Comparison of ENCODE assay signal across 1 cellular context in genomic region chr2:113390133-113390849, GRCh38.
TF ChIP-seq lines count a peak whose summit lies in the region.

No MANE protein-coding gene starts in this region.

TF ChIP-seq in GM12878, 131 proteins besides CTCF, POLR2A, EP300 and RAD21 (continued from another document and continues in another):
- TF ChIP-seq SUPT20H (IDR thresholded peaks at IDR 0.05; ENCODE audit: borderline replicate concordance, control insufficient read depth, low read depth, low read length) (no peak), HDAC2 (IDR thresholded peaks at IDR 0.05) (no peak), SMC3 (IDR thresholded peaks at IDR 0.05; ENCODE audit: borderline replicate concordance, low read length) (peak; percentile 83), NFXL1 (IDR thresholded peaks at IDR 0.05; ENCODE audit: borderline replicate concordance) (no peak), ZNF24 (IDR thresholded peaks at IDR 0.05) (peak; percentile 67; the same call in 1 of the 2 replicates), CHD4 (IDR thresholded peaks at IDR 0.05) (no peak), ATF3 (IDR thresholded peaks at IDR 0.05; ENCODE audit: borderline replicate concordance, extremely low read depth, low read depth, low read length) (peak; percentile 41; the same call in 1 of the 2 replicates), ZBTB40 (IDR thresholded peaks at IDR 0.05; ENCODE audit: borderline replicate concordance) (0 out of 2 replicates have a peak, but pooled peaks have one; percentile 18), BRCA1 (IDR thresholded peaks at IDR 0.05; ENCODE audit: low read depth, low read length) (no peak), WRNIP1 (IDR thresholded peaks at IDR 0.05; ENCODE audit: borderline replicate concordance, low read depth, low read length) (no peak), SMAD1 (IDR thresholded peaks at IDR 0.05; ENCODE audit: low read depth, partially characterized antibody) (no peak), IRF5 (IDR thresholded peaks at IDR 0.05; ENCODE audit: borderline replicate concordance) (no peak), DPF2 (IDR thresholded peaks at IDR 0.05) (no peak), IRF3 (IDR thresholded peaks at IDR 0.05) (no peak), CEBPZ (IDR thresholded peaks at IDR 0.05; ENCODE audit: low read depth, low read length) (no peak), HDGF (IDR thresholded peaks at IDR 0.05) (no peak), KAT2A (conservative IDR thresholded peaks at IDR 0.05; ENCODE audit: control insufficient read depth, low read depth, low read length) (no peak), MEF2B (IDR thresholded peaks at IDR 0.05; ENCODE audit: partially characterized antibody, poor library complexity, severe bottlenecking) (peak; percentile 8), POLR2AphosphoS5 (IDR thresholded peaks at IDR 0.05; ENCODE audit: low read length) (no peak), CREB1 (IDR thresholded peaks at IDR 0.05; ENCODE audit: low read depth) (peak; percentile 74; the same call in 1 of the 2 replicates), JUNB (IDR thresholded peaks at IDR 0.05) (peak; percentile 89), RUNX3 (IDR thresholded peaks at IDR 0.05; ENCODE audit: low read length) (0 out of 2 replicates have a peak, but pooled peaks have one; percentile 24), NFIC (IDR thresholded peaks at IDR 0.05; ENCODE audit: low read depth, low read length) (peak; percentile 59; the same call in 1 of the 2 replicates), TBL1XR1 (IDR thresholded peaks at IDR 0.05; ENCODE audit: low read depth, low read length) (no peak), SKIL (IDR thresholded peaks at IDR 0.05; ENCODE audit: low read depth, poor library complexity, severe bottlenecking) (peak; percentile 53), HDAC6 (IDR thresholded peaks at IDR 0.05; ENCODE audit: unreplicated experiment) (no peak), STAT3 (IDR thresholded peaks at IDR 0.05; ENCODE audit: low read depth, low read length) (no peak), ZBTB33 (IDR thresholded peaks at IDR 0.05) (no peak), ZSCAN29 (IDR thresholded peaks at IDR 0.05) (no peak), TCF3 (IDR thresholded peaks at IDR 0.05; ENCODE audit: borderline replicate concordance, insufficient read depth, low read depth, low read length) (no peak), ZNF622 (IDR thresholded peaks at IDR 0.05) (no peak), RAD51 (IDR thresholded peaks at IDR 0.05) (no peak), IKZF2 (IDR thresholded peaks at IDR 0.05) (peak; percentile 60 to 87; a peak in 3 of 4 replicates), ZBED1 (IDR thresholded peaks at IDR 0.05; ENCODE audit: borderline replicate concordance) (no peak), ZNF207 (IDR thresholded peaks at IDR 0.05; ENCODE audit: borderline replicate concordance) (0 out of 2 replicates have a peak, but pooled peaks have one; percentile 38), ZBTB11 (CRISPR knock-in tag; IDR thresholded peaks at IDR 0.05) (no peak), PKNOX1 (IDR thresholded peaks at IDR 0.05) (no peak), MYB (IDR thresholded peaks at IDR 0.05; ENCODE audit: borderline replicate concordance, low read depth, low read length) (no peak), TARDBP (IDR thresholded peaks at IDR 0.05; ENCODE audit: borderline replicate concordance) (no peak), E2F4 (IDR thresholded peaks at IDR 0.05; ENCODE audit: low read depth, low read length) (no peak), MTA3 (IDR thresholded peaks at IDR 0.05; ENCODE audit: borderline replicate concordance, low read length) (no peak), ESRRA (IDR thresholded peaks at IDR 0.05; ENCODE audit: low read length) (no peak), GATAD2B (conservative IDR thresholded peaks at IDR 0.05; ENCODE audit: low read depth) (no peak)
